Comparison of ENCODE assay signal across 1 cellular context in the genomic region with DNA sequence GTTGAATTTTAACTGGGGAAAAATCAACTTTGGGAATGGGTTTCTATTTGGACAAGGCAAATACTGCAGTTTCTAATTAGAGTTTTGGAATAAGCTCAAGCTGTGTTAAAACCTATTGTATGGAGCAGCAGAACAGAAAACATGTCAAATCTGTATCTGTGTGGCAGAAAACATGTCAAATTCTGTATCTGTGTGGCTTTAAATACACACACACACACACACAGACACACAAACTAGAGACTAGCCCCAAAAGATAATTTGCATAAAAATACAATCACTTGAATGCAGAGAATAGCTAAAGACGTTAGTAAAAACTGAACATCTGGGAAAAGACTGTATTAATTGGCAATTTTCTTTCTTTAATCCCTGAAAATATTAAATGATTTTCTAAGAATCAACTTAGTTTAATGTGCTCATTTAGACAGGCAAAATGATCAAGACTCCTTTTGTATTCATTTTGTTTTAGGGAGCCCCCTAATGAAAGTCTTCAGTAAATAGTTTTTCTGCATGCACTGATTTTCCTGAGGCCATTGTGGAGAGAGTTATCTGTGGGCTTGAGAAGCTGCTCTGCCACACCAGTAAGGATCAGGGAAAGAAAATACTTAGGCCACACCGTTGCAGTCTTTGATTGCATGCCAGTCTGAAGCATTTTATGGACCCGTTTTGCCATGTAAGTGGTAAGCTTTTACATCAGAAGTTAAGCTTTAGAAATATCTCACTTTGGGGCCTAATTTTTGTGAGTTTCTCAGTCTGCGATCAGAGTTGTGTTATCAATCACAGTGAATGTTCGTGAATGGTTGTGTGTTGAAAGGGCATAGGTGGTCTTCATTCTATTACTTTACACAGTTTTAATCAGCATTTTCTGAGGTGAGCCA.
TF ChIP-seq lines count a peak whose summit lies in the region.

No MANE protein-coding gene starts in this region.

TF ChIP-seq in HepG2, 621 proteins besides CTCF, POLR2A, EP300 and RAD21 (continued from another document and continues in another):
- TF ChIP-seq, protein P1, sequence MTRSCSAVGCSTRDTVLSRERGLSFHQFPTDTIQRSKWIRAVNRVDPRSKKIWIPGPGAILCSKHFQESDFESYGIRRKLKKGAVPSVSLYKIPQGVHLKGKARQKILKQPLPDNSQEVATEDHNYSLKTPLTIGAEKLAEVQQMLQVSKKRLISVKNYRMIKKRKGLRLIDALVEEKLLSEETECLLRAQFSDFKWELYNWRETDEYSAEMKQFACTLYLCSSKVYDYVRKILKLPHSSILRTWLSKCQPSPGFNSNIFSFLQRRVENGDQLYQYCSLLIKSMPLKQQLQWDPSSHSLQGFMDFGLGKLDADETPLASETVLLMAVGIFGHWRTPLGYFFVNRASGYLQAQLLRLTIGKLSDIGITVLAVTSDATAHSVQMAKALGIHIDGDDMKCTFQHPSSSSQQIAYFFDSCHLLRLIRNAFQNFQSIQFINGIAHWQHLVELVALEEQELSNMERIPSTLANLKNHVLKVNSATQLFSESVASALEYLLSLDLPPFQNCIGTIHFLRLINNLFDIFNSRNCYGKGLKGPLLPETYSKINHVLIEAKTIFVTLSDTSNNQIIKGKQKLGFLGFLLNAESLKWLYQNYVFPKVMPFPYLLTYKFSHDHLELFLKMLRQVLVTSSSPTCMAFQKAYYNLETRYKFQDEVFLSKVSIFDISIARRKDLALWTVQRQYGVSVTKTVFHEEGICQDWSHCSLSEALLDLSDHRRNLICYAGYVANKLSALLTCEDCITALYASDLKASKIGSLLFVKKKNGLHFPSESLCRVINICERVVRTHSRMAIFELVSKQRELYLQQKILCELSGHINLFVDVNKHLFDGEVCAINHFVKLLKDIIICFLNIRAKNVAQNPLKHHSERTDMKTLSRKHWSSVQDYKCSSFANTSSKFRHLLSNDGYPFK (CRISPR knock-in tag; IDR thresholded peaks at IDR 0.05; ENCODE audit: borderline replicate concordance), result no peak
- no peak for TF ChIP-seq ZBTB8A (CRISPR knock-in tag; IDR thresholded peaks at IDR 0.05; ENCODE audit: borderline replicate concordance, low read depth)
- no peak for TF ChIP-seq MTA1 (CRISPR knock-in tag; IDR thresholded peaks at IDR 0.05; ENCODE audit: borderline replicate concordance)
- TF ChIP-seq, protein P2, sequence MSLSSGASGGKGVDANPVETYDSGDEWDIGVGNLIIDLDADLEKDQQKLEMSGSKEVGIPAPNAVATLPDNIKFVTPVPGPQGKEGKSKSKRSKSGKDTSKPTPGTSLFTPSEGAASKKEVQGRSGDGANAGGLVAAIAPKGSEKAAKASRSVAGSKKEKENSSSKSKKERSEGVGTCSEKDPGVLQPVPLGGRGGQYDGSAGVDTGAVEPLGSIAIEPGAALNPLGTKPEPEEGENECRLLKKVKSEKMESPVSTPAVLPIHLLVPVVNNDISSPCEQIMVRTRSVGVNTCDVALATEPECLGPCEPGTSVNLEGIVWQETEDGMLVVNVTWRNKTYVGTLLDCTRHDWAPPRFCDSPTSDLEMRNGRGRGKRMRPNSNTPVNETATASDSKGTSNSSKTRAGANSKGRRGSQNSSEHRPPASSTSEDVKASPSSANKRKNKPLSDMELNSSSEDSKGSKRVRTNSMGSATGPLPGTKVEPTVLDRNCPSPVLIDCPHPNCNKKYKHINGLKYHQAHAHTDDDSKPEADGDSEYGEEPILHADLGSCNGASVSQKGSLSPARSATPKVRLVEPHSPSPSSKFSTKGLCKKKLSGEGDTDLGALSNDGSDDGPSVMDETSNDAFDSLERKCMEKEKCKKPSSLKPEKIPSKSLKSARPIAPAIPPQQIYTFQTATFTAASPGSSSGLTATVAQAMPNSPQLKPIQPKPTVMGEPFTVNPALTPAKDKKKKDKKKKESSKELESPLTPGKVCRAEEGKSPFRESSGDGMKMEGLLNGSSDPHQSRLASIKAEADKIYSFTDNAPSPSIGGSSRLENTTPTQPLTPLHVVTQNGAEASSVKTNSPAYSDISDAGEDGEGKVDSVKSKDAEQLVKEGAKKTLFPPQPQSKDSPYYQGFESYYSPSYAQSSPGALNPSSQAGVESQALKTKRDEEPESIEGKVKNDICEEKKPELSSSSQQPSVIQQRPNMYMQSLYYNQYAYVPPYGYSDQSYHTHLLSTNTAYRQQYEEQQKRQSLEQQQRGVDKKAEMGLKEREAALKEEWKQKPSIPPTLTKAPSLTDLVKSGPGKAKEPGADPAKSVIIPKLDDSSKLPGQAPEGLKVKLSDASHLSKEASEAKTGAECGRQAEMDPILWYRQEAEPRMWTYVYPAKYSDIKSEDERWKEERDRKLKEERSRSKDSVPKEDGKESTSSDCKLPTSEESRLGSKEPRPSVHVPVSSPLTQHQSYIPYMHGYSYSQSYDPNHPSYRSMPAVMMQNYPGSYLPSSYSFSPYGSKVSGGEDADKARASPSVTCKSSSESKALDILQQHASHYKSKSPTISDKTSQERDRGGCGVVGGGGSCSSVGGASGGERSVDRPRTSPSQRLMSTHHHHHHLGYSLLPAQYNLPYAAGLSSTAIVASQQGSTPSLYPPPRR (CRISPR knock-in tag; IDR thresholded peaks at IDR 0.05; ENCODE audit: borderline replicate concordance), result no peak
- TF ChIP-seq, protein P3, sequence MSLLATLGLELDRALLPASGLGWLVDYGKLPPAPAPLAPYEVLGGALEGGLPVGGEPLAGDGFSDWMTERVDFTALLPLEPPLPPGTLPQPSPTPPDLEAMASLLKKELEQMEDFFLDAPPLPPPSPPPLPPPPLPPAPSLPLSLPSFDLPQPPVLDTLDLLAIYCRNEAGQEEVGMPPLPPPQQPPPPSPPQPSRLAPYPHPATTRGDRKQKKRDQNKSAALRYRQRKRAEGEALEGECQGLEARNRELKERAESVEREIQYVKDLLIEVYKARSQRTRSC (CRISPR knock-in tag; IDR thresholded peaks at IDR 0.05; ENCODE audit: low read depth), result no peak
- TF ChIP-seq, protein P4, sequence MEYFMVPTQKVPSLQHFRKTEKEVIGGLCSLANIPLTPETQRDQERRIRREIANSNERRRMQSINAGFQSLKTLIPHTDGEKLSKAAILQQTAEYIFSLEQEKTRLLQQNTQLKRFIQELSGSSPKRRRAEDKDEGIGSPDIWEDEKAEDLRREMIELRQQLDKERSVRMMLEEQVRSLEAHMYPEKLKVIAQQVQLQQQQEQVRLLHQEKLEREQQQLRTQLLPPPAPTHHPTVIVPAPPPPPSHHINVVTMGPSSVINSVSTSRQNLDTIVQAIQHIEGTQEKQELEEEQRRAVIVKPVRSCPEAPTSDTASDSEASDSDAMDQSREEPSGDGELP (IDR thresholded peaks at IDR 0.05; ENCODE audit: borderline replicate concordance, low read depth), result no peak
- TF ChIP-seq ZNF605 (CRISPR knock-in tag; IDR thresholded peaks at IDR 0.05), result 0 out of 2 replicates have a peak, but pooled peaks have one; percentile 32
- TF ChIP-seq, protein P5, sequence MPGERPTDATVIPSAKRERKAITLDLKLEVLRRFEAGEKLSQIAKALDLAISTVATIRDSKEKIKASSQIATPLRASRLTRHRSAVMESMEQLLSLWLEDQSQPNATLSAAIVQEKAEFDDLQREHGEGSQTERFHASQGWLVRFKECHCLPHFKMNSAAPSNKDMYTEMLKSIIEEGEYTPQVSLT (CRISPR knock-in tag; IDR thresholded peaks at IDR 0.05; ENCODE audit: borderline replicate concordance, low read depth), result no peak
- no peak for TF ChIP-seq ZNF773 (CRISPR knock-in tag; IDR thresholded peaks at IDR 0.05; ENCODE audit: borderline replicate concordance)
- TF ChIP-seq, protein P6, sequence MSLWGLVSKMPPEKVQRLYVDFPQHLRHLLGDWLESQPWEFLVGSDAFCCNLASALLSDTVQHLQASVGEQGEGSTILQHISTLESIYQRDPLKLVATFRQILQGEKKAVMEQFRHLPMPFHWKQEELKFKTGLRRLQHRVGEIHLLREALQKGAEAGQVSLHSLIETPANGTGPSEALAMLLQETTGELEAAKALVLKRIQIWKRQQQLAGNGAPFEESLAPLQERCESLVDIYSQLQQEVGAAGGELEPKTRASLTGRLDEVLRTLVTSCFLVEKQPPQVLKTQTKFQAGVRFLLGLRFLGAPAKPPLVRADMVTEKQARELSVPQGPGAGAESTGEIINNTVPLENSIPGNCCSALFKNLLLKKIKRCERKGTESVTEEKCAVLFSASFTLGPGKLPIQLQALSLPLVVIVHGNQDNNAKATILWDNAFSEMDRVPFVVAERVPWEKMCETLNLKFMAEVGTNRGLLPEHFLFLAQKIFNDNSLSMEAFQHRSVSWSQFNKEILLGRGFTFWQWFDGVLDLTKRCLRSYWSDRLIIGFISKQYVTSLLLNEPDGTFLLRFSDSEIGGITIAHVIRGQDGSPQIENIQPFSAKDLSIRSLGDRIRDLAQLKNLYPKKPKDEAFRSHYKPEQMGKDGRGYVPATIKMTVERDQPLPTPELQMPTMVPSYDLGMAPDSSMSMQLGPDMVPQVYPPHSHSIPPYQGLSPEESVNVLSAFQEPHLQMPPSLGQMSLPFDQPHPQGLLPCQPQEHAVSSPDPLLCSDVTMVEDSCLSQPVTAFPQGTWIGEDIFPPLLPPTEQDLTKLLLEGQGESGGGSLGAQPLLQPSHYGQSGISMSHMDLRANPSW (CRISPR knock-in tag; IDR thresholded peaks at IDR 0.05; ENCODE audit: borderline replicate concordance), result no peak
- no peak for TF ChIP-seq NBN (conservative IDR thresholded peaks at IDR 0.05)
- TF ChIP-seq ZMYM3 (CRISPR knock-in tag; IDR thresholded peaks at IDR 0.05), result no peak
- no peak for TF ChIP-seq ZNF713 (CRISPR knock-in tag; IDR thresholded peaks at IDR 0.05)
- TF ChIP-seq, protein P7, sequence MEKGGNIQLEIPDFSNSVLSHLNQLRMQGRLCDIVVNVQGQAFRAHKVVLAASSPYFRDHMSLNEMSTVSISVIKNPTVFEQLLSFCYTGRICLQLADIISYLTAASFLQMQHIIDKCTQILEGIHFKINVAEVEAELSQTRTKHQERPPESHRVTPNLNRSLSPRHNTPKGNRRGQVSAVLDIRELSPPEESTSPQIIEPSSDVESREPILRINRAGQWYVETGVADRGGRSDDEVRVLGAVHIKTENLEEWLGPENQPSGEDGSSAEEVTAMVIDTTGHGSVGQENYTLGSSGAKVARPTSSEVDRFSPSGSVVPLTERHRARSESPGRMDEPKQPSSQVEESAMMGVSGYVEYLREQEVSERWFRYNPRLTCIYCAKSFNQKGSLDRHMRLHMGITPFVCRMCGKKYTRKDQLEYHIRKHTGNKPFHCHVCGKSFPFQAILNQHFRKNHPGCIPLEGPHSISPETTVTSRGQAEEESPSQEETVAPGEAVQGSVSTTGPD (CRISPR knock-in tag; IDR thresholded peaks at IDR 0.05), result no peak
- no peak for TF ChIP-seq KDM5B (CRISPR knock-in tag; IDR thresholded peaks at IDR 0.05; ENCODE audit: borderline replicate concordance)
- TF ChIP-seq ZFX (CRISPR knock-in tag; IDR thresholded peaks at IDR 0.05; ENCODE audit: low read depth), result peak; percentile 46; the same call in 1 of the 2 replicates
- TF ChIP-seq ZKSCAN8 (CRISPR knock-in tag; IDR thresholded peaks at IDR 0.05; ENCODE audit: borderline replicate concordance), result no peak
- no peak for TF ChIP-seq MAFK (conservative IDR thresholded peaks at IDR 0.05 in 1 of 2, IDR thresholded peaks at IDR 0.05 in 1 of 2; ENCODE audit: low read length in 2 of 2)
- TF ChIP-seq DNMT3B (CRISPR knock-in tag; conservative IDR thresholded peaks at IDR 0.05), result no peak
- TF ChIP-seq GABPA (IDR thresholded peaks at IDR 0.05; ENCODE audit: low read depth, low read length), result no peak
- TF ChIP-seq GABPA (CRISPR knock-in tag; IDR thresholded peaks at IDR 0.05; ENCODE audit: low read depth), result no peak
- TF ChIP-seq, protein P8, sequence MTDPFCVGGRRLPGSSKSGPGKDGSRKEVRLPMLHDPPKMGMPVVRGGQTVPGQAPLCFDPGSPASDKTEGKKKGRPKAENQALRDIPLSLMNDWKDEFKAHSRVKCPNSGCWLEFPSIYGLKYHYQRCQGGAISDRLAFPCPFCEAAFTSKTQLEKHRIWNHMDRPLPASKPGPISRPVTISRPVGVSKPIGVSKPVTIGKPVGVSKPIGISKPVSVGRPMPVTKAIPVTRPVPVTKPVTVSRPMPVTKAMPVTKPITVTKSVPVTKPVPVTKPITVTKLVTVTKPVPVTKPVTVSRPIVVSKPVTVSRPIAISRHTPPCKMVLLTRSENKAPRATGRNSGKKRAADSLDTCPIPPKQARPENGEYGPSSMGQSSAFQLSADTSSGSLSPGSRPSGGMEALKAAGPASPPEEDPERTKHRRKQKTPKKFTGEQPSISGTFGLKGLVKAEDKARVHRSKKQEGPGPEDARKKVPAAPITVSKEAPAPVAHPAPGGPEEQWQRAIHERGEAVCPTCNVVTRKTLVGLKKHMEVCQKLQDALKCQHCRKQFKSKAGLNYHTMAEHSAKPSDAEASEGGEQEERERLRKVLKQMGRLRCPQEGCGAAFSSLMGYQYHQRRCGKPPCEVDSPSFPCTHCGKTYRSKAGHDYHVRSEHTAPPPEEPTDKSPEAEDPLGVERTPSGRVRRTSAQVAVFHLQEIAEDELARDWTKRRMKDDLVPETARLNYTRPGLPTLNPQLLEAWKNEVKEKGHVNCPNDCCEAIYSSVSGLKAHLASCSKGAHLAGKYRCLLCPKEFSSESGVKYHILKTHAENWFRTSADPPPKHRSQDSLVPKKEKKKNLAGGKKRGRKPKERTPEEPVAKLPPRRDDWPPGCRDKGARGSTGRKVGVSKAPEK (CRISPR knock-in tag; IDR thresholded peaks at IDR 0.05; ENCODE audit: borderline replicate concordance), result no peak
- TF ChIP-seq ZNF260 (CRISPR knock-in tag; IDR thresholded peaks at IDR 0.05; ENCODE audit: borderline replicate concordance, low read depth), result no peak
- TF ChIP-seq ZNF205 (CRISPR knock-in tag; IDR thresholded peaks at IDR 0.05), result no peak
- no peak for TF ChIP-seq SRSF1 (optimal IDR thresholded peaks at IDR 0.05; ENCODE audit: low read depth, low read length)
- no peak for TF ChIP-seq ERF (CRISPR knock-in tag; IDR thresholded peaks at IDR 0.05)
- TF ChIP-seq KAT7 (CRISPR knock-in tag; IDR thresholded peaks at IDR 0.05; ENCODE audit: borderline replicate concordance), result peak; percentile 55; the same call in 1 of the 2 replicates
- TF ChIP-seq CENPX (CRISPR knock-in tag; IDR thresholded peaks at IDR 0.05), result no peak
- TF ChIP-seq ZNF839 (CRISPR knock-in tag; IDR thresholded peaks at IDR 0.05; ENCODE audit: borderline replicate concordance), result no peak
- TF ChIP-seq SCMH1 (CRISPR knock-in tag; IDR thresholded peaks at IDR 0.05; ENCODE audit: borderline replicate concordance), result no peak
- no peak for TF ChIP-seq CBX1 (IDR thresholded peaks at IDR 0.05; ENCODE audit: low read depth)
- no peak for TF ChIP-seq NFKB2 (CRISPR knock-in tag; IDR thresholded peaks at IDR 0.05; ENCODE audit: borderline replicate concordance)
- TF ChIP-seq, protein P9, sequence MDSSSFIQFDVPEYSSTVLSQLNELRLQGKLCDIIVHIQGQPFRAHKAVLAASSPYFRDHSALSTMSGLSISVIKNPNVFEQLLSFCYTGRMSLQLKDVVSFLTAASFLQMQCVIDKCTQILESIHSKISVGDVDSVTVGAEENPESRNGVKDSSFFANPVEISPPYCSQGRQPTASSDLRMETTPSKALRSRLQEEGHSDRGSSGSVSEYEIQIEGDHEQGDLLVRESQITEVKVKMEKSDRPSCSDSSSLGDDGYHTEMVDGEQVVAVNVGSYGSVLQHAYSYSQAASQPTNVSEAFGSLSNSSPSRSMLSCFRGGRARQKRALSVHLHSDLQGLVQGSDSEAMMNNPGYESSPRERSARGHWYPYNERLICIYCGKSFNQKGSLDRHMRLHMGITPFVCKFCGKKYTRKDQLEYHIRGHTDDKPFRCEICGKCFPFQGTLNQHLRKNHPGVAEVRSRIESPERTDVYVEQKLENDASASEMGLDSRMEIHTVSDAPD (CRISPR knock-in tag; IDR thresholded peaks at IDR 0.05), result no peak
